ENCODE assay signal across 15 cellular contexts in the genomic region with DNA sequence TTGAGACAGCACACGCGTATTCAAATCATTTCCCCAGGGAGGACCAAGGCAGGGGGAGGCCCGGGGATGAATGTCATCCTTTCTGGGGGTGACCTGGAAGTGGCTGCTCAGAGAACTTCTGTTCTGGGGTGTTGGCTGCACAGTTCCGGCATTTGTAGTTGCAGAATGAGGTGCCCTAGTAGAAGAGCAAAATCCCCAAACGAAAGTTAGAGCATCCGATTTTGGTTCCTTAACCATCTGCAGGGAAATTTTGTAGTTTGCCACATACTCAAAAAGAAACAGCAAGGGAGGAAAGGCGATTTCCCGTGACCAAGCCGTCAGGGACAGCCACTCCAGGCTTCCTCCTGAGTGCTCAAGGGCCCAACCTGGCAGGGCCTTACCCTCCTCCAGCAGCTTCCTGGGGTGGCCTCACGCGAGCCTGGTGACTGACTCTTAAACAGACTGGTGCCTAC. TPM values are rescaled to one million over a fixed set of nuclear protein-coding genes. Genes with fewer than 3 reads are reported as not detected.
A peak's percentile ranks its signal among the peaks of the same experiment; 100 is the strongest.
DNase-seq lines count a peak whose midpoint lies in the region; ATAC-seq, FAIRE-seq and TF ChIP-seq lines count a peak whose summit lies in the region.
"Had no signal": no experiment of that assay in that cellular context is flagged by ENCODE, and none has a peak within 500 bp of the region (broad histone marks: within the 10 kb centered on the region; RNA-seq: fewer than 3 reads in every experiment).

No MANE protein-coding gene starts in this region.

- intact Hi-C loops in kidney (cut with DNase I): no loop called here

- no peaks in the 10 kb centered on the region for H3K4me1 ChIP-seq in kidney (ENCODE audit: control insufficient read depth in 1 of 2, insufficient read depth in 1 of 2, low read depth in 1 of 2, low read length in 2 of 2)
- H3K4me1 ChIP-seq: neural progenitor cell had no signal

- H3K4me3 Mint-ChIP-seq in nephron progenitor cell: no peak overlapping the region
- H3K4me3 Mint-ChIP-seq: neural progenitor cell had no signal

- peak; percentile 50 for ATAC-seq in GM18861 (IDR thresholded peaks at IDR 0.05; ENCODE audit: unreplicated experiment)
- peak; percentile 60 for ATAC-seq in GM21381 (IDR thresholded peaks at IDR 0.05; ENCODE audit: unreplicated experiment)
- peak; percentile 45 for ATAC-seq in HG03060 (IDR thresholded peaks at IDR 0.05; ENCODE audit: low read depth, unreplicated experiment)

- no peak overlapping the region for H3K27ac ChIP-seq in kidney (ENCODE audit: low read depth in 2 of 2, low read length in 2 of 2)
- H3K27ac ChIP-seq: neural progenitor cell, thoracic aorta had no signal

- peaks cover 28% of the 10 kb centered on the region for H3K27me3 Mint-ChIP-seq in nephron progenitor cell (ENCODE audit: low read depth, poor library complexity)

- no peaks in the 10 kb centered on the region for H3K36me3 Mint-ChIP-seq in nephron progenitor cell (ENCODE audit: low read depth)
- H3K36me3 Mint-ChIP-seq: neural progenitor cell had no signal

- H3K4me3 ChIP-seq in kidney (ENCODE audit: low read length in 2 of 2): no peak overlapping the region
- H3K4me3 ChIP-seq: HAP-1, neural progenitor cell, thoracic aorta had no signal

- H3K9me3 Mint-ChIP-seq in nephron progenitor cell: no peaks in the 10 kb centered on the region
- H3K9me3 Mint-ChIP-seq: neural progenitor cell had no signal

- no peak overlapping the region for H3K9ac ChIP-seq in kidney (ENCODE audit: low read length in 2 of 2)
- H3K9ac ChIP-seq: neural progenitor cell had no signal

- TF ChIP-seq CTCF in nephron progenitor cell (IDR thresholded peaks at IDR 0.05): no peak
- no peak for TF ChIP-seq CTCF in kidney (IDR thresholded peaks at IDR 0.05; ENCODE audit: borderline replicate concordance, extremely low read depth, insufficient read depth)

- no peak for FAIRE-seq in kidney (lab: Jason Lieb, UNC)

- DNase-seq in nephron progenitor cell (no peak), T-helper 9 cell (no peak), RPMI8226 (no peak), kidney (no peak)
- no peak for DNase-seq in stimulated activated naive CD4-positive, alpha-beta T cell treated with Interleukin-2 at 50 U/mL for 16 hours (lab: John Stamatoyannopoulos, UW)
- DNase-seq: DMS 273 treated with DMSO at 0.1 percent for 48 hours, erythroblast, Kasumi-1, NCI-H524 had no signal

- H3K36me3 ChIP-seq in kidney (ENCODE audit: control insufficient read depth in 1 of 2, insufficient read depth in 2 of 2, low read length in 2 of 2): no peaks in the 10 kb centered on the region
- H3K36me3 ChIP-seq: HAP-1, neural progenitor cell, thoracic aorta had no signal

- H3K27ac Mint-ChIP-seq in nephron progenitor cell: peak overlapping the region; percentile 59
- H3K27ac Mint-ChIP-seq: neural progenitor cell had no signal

- peaks cover 41% of the 10 kb centered on the region for H3K4me1 Mint-ChIP-seq in nephron progenitor cell

- H3K9me3 ChIP-seq in kidney (ENCODE audit: control insufficient read depth in 1 of 2, low read length in 2 of 2): no peaks in the 10 kb centered on the region
- H3K9me3 ChIP-seq: HAP-1, thoracic aorta had no signal

RNA-seq across cellular contexts. Expression of a gene that starts 13.0 kb away (rescaled TPM):
- total RNA-seq in kidney: 35.4 TPM
- 5.2 TPM for polyA plus RNA-seq in kidney (ENCODE audit: insufficient read depth, low read depth, low replicate concordance)
